Comparison of ENCODE assay signal across 8 cellular contexts in the genomic region with DNA sequence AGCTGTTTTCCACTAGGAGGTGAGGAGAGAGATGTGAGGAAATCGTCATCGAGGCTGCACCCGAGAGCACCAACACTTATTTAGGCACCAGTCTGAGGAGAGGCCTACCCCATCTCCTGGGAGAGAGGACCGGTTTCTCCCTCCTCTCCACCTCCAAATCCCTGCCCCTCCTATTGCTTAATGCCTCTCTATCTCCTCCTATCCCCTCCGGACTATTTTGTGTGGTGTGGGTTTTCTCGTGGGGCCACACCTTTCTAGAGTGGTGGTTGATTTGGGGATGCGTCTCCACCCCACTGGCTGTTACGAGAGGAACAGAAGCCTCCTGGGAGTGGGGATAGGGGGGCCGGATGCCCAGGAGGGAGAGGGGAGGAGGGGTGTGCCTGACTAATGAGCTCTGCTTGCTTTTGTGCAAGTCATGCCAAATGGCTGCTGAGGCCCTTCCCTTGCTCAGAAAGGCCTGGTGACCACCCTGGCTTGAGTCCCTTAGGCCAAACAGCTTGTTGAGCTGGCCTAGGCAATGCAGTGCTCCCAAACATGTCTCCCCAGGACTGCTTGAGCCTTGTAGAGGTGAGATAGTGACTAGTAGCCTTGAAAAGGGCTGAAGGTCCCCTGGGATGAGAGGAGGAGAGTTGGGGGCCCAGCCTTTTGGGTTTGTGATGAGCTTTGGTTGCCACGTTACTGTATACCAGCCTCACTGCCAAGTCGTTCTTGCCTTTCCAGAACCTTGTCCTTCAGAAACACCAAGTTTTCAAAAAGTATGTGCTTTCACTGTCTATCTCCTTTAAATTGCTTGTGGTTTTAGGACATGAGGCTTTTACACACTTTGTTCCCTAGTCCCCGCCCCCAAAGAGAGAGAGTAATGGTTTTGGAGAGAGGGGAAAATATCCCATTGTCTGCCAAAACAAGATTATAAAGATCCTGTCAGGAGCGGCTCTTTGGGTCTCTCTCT. TPM values are rescaled to one million over a fixed set of nuclear protein-coding genes. Genes with fewer than 3 reads are reported as not detected.
DNase-seq lines count a peak whose midpoint lies in the region; ATAC-seq lines count a peak whose summit lies in the region.

No MANE protein-coding gene starts in this region.

- peak overlapping the region; percentile 65 for H3K4me2 ChIP-seq in mesenchymal stem cell (ENCODE audit: low read length, poor library complexity, severe bottlenecking)

- H3K23ac ChIP-seq in mesenchymal stem cell (ENCODE audit: low read length in 2 of 2), result peak overlapping the region in 1 of 2 experiments; percentile 40

- peaks cover 4% of the 10 kb centered on the region for H3K9me3 ChIP-seq in mesenchymal stem cell (ENCODE audit: control insufficient read depth, low read length)

- peak overlapping the region; percentile 83 for H3K27ac ChIP-seq in mesenchymal stem cell (ENCODE audit: low read length, poor library complexity, severe bottlenecking)

- no peak overlapping the region for H2BK12ac ChIP-seq in mesenchymal stem cell (ENCODE audit: low read length in 2 of 2)

- H3K36me3 Mint-ChIP-seq in activated CD4-positive, alpha-beta memory T cell treated with anti-CD3 and anti-CD28 coated beads, Interleukin-2, amount 10 ng/mL, durations not matched to agents 7 days and 5 days (ENCODE audit: low read depth), result peaks cover 54% of the 10 kb centered on the region
- H3K36me3 Mint-ChIP-seq in stimulated activated naive B cell treated with anti-CD40 and anti-IgM and Interleukin-4, amounts not matched to agents 10 μg/mL and 1 μg/mL and 100 μg/mL, for 72 hours, result peaks cover 25 to 30% of the 10 kb centered on the region in 2 donors

- H3K27me3 ChIP-seq in mesenchymal stem cell (ENCODE audit: control insufficient read depth in 1 of 2, insufficient read depth in 1 of 2, low read length in 2 of 2), result peaks cover 0 to 2% of the 10 kb centered on the region in 2 experiments

- H3K9me3 Mint-ChIP-seq in activated CD4-positive, alpha-beta memory T cell treated with anti-CD3 and anti-CD28 coated beads, Interleukin-2, amount 10 ng/mL, durations not matched to agents 7 days and 5 days, result no peaks in the 10 kb centered on the region
- H3K9me3 Mint-ChIP-seq in stimulated activated naive B cell treated with anti-CD40 and anti-IgM and Interleukin-4, amounts not matched to agents 10 μg/mL and 1 μg/mL and 100 μg/mL, for 72 hours, result no peaks in the 10 kb centered on the region

- H3K36me3 ChIP-seq in mesenchymal stem cell (ENCODE audit: control insufficient read depth in 1 of 2, insufficient read depth in 2 of 2, low read depth in 1 of 2, low read length in 2 of 2), result no peaks in the 10 kb centered on the region

- H3K18ac ChIP-seq in mesenchymal stem cell (ENCODE audit: low read depth in 1 of 2, low read length in 2 of 2), result peak overlapping the region; percentile 86 to 98

- H3K79me1 ChIP-seq in mesenchymal stem cell (replicated peaks; ENCODE audit: low read length, poor library complexity, severe bottlenecking), result no peaks in the 10 kb centered on the region

- no peak overlapping the region for H2BK15ac ChIP-seq in mesenchymal stem cell (ENCODE audit: low read depth, poor library complexity, severe bottlenecking)

- H3K4me1 Mint-ChIP-seq in activated CD4-positive, alpha-beta memory T cell treated with anti-CD3 and anti-CD28 coated beads, Interleukin-2, amount 10 ng/mL, durations not matched to agents 7 days and 5 days, result peaks cover 38% of the 10 kb centered on the region
- H3K4me1 Mint-ChIP-seq in stimulated activated naive B cell treated with anti-CD40 and anti-IgM and Interleukin-4, amounts not matched to agents 10 μg/mL and 1 μg/mL and 100 μg/mL, for 72 hours, result peaks cover 36 to 42% of the 10 kb centered on the region in 2 donors

- peak overlapping the region in 1 of 2 experiments; percentile 91 for H3K14ac ChIP-seq in mesenchymal stem cell (ENCODE audit: low read length in 2 of 2)

- H4K91ac ChIP-seq in mesenchymal stem cell (ENCODE audit: low read length), result peak overlapping the region; percentile 95

- H3K4ac ChIP-seq in mesenchymal stem cell (ENCODE audit: low read depth in 1 of 2, low read length in 2 of 2), result peak overlapping the region; percentile 94 to 95

- no peak overlapping the region for H2AFZ ChIP-seq in mesenchymal stem cell (ENCODE audit: low read depth, low read length)

- H2AK5ac ChIP-seq in mesenchymal stem cell (ENCODE audit: low read length, severe bottlenecking), result peak overlapping the region; percentile 80

- H3K4me3 ChIP-seq in mesenchymal stem cell (ENCODE audit: insufficient read depth in 1 of 2, low read depth in 1 of 2, low read length in 2 of 2), result peak overlapping the region; percentile 76 to 84

- DNase-seq in CD1c-positive myeloid dendritic cell (ENCODE audit: extremely low spot score) (peak; percentile 45), NCI-H226 (peak; percentile 84), mesenchymal stem cell (peak; percentile 80), GM19240 (ENCODE audit: insufficient read length, low spot score) (no peak)
- peak; percentile 75 for DNase-seq in activated CD4-positive, alpha-beta memory T cell treated with anti-CD3 and anti-CD28 coated beads, Interleukin-2, amount 10 ng/mL, durations not matched to agents 7 days and 5 days
- peak; percentile 11 for DNase-seq in effector CD8-positive, alpha-beta T cell (lab: John Stamatoyannopoulos, UW)
- DNase-seq in stimulated activated naive B cell treated with anti-CD40 and anti-IgM and Interleukin-4, amounts not matched to agents 10 μg/mL and 1 μg/mL and 100 μg/mL, for 72 hours, result peak; percentile 42

- H3K4me1 ChIP-seq in mesenchymal stem cell (ENCODE audit: control insufficient read depth, insufficient read depth, low read depth, low read length), result no peaks in the 10 kb centered on the region

- peak; percentile 41 for ATAC-seq in GM21529 (IDR thresholded peaks at IDR 0.05; ENCODE audit: unreplicated experiment)
- peak; percentile 34 to 41 for ATAC-seq in stimulated activated naive B cell treated with anti-CD40 and anti-IgM and Interleukin-4, amounts not matched to agents 10 μg/mL and 1 μg/mL and 100 μg/mL, for 72 hours (replicated peaks)

- peak overlapping the region; percentile 24 for H4K8ac ChIP-seq in mesenchymal stem cell (ENCODE audit: low read length)

- CTCF ChIA-PET in activated CD4-positive, alpha-beta memory T cell treated with anti-CD3 and anti-CD28 coated beads, Interleukin-2, amount 10 ng/mL, durations not matched to agents 7 days and 5 days (lab: Charles Lee), result interaction anchor here (0.9 to 1.3 kb wide), 3 partner anchors 28 to 72 kb away, joined by 3 to 6 read pairs (median 3); no protein-coding TSS in a partner anchor

- H2BK120ac ChIP-seq in mesenchymal stem cell (ENCODE audit: low read depth, low read length), result peak overlapping the region; percentile 79

- H3K27ac Mint-ChIP-seq in activated CD4-positive, alpha-beta memory T cell treated with anti-CD3 and anti-CD28 coated beads, Interleukin-2, amount 10 ng/mL, durations not matched to agents 7 days and 5 days, result peak overlapping the region; percentile 89
- H3K27ac Mint-ChIP-seq in stimulated activated naive B cell treated with anti-CD40 and anti-IgM and Interleukin-4, amounts not matched to agents 10 μg/mL and 1 μg/mL and 100 μg/mL, for 72 hours, result peak overlapping the region; percentile 97

- POLR2A ChIA-PET in activated CD4-positive, alpha-beta memory T cell treated with anti-CD3 and anti-CD28 coated beads, Interleukin-2, amount 10 ng/mL, durations not matched to agents 7 days and 5 days (lab: Charles Lee), result interaction anchor here (0.8 to 5.0 kb wide), 19 partner anchors 9 to 349 kb away, joined by 3 to 50 read pairs (median 5); partner anchors contain the start of gene LAS1L

- H3K4me3 Mint-ChIP-seq in activated CD4-positive, alpha-beta memory T cell treated with anti-CD3 and anti-CD28 coated beads, Interleukin-2, amount 10 ng/mL, durations not matched to agents 7 days and 5 days, result peak overlapping the region; percentile 91
- peak overlapping the region; percentile 93 to 94 for H3K4me3 Mint-ChIP-seq in stimulated activated naive B cell treated with anti-CD40 and anti-IgM and Interleukin-4, amounts not matched to agents 10 μg/mL and 1 μg/mL and 100 μg/mL, for 72 hours

- H2BK5ac ChIP-seq in mesenchymal stem cell (ENCODE audit: low read depth, low read length, poor library complexity, severe bottlenecking), result peak overlapping the region; percentile 24

- H3K9ac ChIP-seq in mesenchymal stem cell (ENCODE audit: low read length), result peak overlapping the region; percentile 97

- 8% methylated on average over 6 of the region's 13 CpGs for WGBS in mesenchymal stem cell

- no peaks in the 10 kb centered on the region for H3K27me3 Mint-ChIP-seq in activated CD4-positive, alpha-beta memory T cell treated with anti-CD3 and anti-CD28 coated beads, Interleukin-2, amount 10 ng/mL, durations not matched to agents 7 days and 5 days
- no peaks in the 10 kb centered on the region for H3K27me3 Mint-ChIP-seq in stimulated activated naive B cell treated with anti-CD40 and anti-IgM and Interleukin-4, amounts not matched to agents 10 μg/mL and 1 μg/mL and 100 μg/mL, for 72 hours

RNA-seq across cellular contexts. Expression of gene MSN, which starts 1.2 kb away (rescaled TPM):
- 100 to 1,000 TPM; 632 to 637 TPM for total RNA-seq in activated CD4-positive, alpha-beta memory T cell treated with anti-CD3 and anti-CD28 coated beads, Interleukin-2, amount 10 ng/mL, durations not matched to agents 7 days and 5 days
- 287 TPM for polyA plus RNA-seq in mesenchymal stem cell (2013, experiment 1 of 2)
- 277 TPM for polyA plus RNA-seq in mesenchymal stem cell (2013, experiment 2 of 2)
